In the genomic region with DNA sequence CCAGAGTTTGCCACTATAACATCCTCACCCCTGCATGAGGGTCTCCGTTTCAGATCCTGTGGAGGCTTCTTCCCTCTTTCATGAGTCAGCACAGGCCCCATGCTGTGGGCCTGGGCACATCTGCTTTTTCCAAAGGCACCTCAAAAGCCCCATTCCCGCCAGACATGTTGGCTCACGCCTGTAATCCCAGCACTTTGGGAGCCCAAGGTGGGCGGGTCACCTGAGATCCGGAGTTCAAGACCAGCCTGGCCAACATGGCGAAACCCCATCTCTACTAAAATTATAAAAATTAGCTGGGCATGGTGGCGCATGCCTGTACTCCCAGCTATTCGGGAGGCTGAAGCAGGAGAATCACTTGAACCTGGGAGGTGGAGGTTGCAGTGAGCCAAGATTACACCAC, we compare ENCODE assay signal across 1 cellular context. TPM values are rescaled to one million over a fixed set of nuclear protein-coding genes. Genes with fewer than 3 reads are reported as not detected.
"Had no signal": no experiment of that assay in that cellular context is flagged by ENCODE, and none has a peak within 500 bp of the region (broad histone marks: within the 10 kb centered on the region; RNA-seq: fewer than 3 reads in every experiment).

No MANE protein-coding gene starts in this region.

RNA-seq across cellular contexts. Expression of a gene that starts 9.4 kb away (rescaled TPM):
- total RNA-seq: activated CD8-positive, alpha-beta T cell treated with anti-CD3 and anti-CD28 coated beads, Interleukin-2, amount 10 ng/mL, durations not matched to agents 7 days and 5 days had no signal
